ENCODE assay signal across 19 cellular contexts in the genomic region with DNA sequence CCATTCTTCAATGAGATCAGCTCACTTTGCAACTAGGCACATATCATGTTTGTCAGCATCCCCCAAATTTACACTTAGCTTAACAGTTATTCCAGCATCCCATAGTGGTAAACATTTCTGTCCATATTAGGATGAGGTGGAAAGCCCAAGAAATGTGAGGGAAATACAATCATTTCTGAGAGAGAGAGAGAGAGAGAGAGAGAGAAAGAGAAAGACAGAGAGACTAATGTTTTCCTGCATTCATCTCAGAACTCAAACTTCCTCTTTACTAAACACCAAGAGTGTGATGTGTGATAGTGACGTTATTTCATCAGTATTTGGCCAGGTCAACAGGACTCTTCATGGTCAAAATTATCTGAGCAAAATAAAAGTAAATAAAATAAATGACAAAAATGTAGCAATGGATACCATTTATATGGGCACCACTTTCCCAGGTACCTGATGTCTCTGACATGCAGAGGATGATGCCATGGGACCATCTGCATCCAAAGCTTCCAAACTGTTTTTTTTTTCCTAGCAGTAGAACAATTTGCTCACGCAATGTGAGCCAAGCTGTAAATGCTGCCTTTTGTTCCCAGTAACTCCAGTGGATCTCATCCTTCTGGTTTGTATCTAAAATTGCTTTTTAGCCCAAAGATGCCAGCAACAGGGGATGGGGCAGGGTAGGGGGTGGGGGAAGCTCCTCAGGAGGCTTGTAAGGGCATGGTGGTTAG. TPM values are rescaled to one million over a fixed set of nuclear protein-coding genes. Genes with fewer than 3 reads are reported as not detected.
DNase-seq lines count a peak whose midpoint lies in the region; ATAC-seq, FAIRE-seq and TF ChIP-seq lines count a peak whose summit lies in the region.
"Had no signal": no experiment of that assay in that cellular context is flagged by ENCODE, and none has a peak within 500 bp of the region (broad histone marks: within the 10 kb centered on the region; RNA-seq: fewer than 3 reads in every experiment).

No MANE protein-coding gene starts in this region.

- no peaks in the 10 kb centered on the region for H3K36me3 ChIP-seq in SK-N-SH (replicated peaks in 1 of 2; ENCODE audit: control insufficient read depth in 1 of 2, insufficient read depth in 2 of 2, low read length in 1 of 2)
- H3K36me3 ChIP-seq: lower lobe of right lung had no signal

- no peaks in the 10 kb centered on the region for H3K27me3 ChIP-seq in dorsolateral prefrontal cortex
- H3K27me3 ChIP-seq in SK-N-SH (ENCODE audit: insufficient read depth): no peaks in the 10 kb centered on the region
- H3K27me3 ChIP-seq: testis had no signal

- no peaks in the 10 kb centered on the region for H3K9me2 ChIP-seq in SK-N-SH

- intact Hi-C loops in dorsolateral prefrontal cortex (cut with DNase I): no loop called here

- peak; percentile 65 for FAIRE-seq in GM12891 (lab: Jason Lieb, UNC)
- FAIRE-seq in RCC 7860 (lab: Jason Lieb, UNC): no peak

- no peak for TF ChIP-seq RAD21 in SK-N-SH (IDR thresholded peaks at IDR 0.05; ENCODE audit: low read length)

- CTCF ChIA-PET in SK-N-SH (lab: Yijun Ruan, JAX): interaction anchor here (0.9 to 1.3 kb wide), 3 partner anchors 11 to 258 kb away, joined by 3 read pairs; no protein-coding TSS in a partner anchor

- DNase-seq in GM12891 (ENCODE audit: insufficient read length, low spot score) (no peak), KBM-7 (peak; percentile 14), dorsolateral prefrontal cortex (no peak), NCI-H1048 (lab: John Stamatoyannopoulos, UW) (no peak), SK-N-SH (no peak), RCC 7860 (ENCODE audit: low spot score) (no peak), KG1 (lab: John Stamatoyannopoulos, UW) (no peak)
- DNase-seq: EL; glutamatergic neuron; immature natural killer cell; lower lobe of right lung; naive B cell; NCI-H748 treated with DMSO at 0.1 percent for 48 hours; RPMI8226; stimulated activated CD4-positive, alpha-beta T cell treated with anti-CD3 and anti-CD28 coated beads, Interleukin-4, amount 100 ng/mL, for 1 hour; testis had no signal

- H3K79me2 ChIP-seq in SK-N-SH (ENCODE audit: insufficient read depth): no peaks in the 10 kb centered on the region

- H3K4me3 ChIP-seq in dorsolateral prefrontal cortex (peak overlapping the region in 1 of 59 donors; percentile 26), SK-N-SH (ENCODE audit: low read depth in 2 of 2, low read length in 1 of 2) (no peak overlapping the region)
- H3K4me3 ChIP-seq: lower lobe of right lung, testis had no signal

- H2AFZ ChIP-seq in SK-N-SH (ENCODE audit: low read depth): no peak overlapping the region

- in situ Hi-C loops in KBM-7 (cut with MboI; ENCODE audit: low pct_unique_long_range_greater_than_20kb, low sequenced_read_pairs): no loop called here

- H3K4me1 ChIP-seq in SK-N-SH (ENCODE audit: control insufficient read depth in 1 of 2, insufficient read depth in 2 of 2, low read depth in 1 of 2, low read length in 1 of 2): no peaks in the 10 kb centered on the region
- H3K4me1 ChIP-seq: lower lobe of right lung, testis had no signal

- WGBS in SK-N-SH (ENCODE audit: low lambda C conversion rate): 89% methylated on average over 2 of the region's 2 CpGs

- H3K27ac ChIP-seq in dorsolateral prefrontal cortex: peak overlapping the region in 46 of 59 donors; percentile 3 to 84 (median 50)
- no peak overlapping the region for H3K27ac ChIP-seq in SK-N-SH (ENCODE audit: low read depth in 2 of 2, low read length in 1 of 2)
- H3K27ac ChIP-seq: lower lobe of right lung, testis, VCaP had no signal

- H3K4me2 ChIP-seq in SK-N-SH: no peak overlapping the region

- H4K20me1 ChIP-seq in SK-N-SH (ENCODE audit: insufficient read depth): no peaks in the 10 kb centered on the region

- TF ChIP-seq EP300 in SK-N-SH (IDR thresholded peaks at IDR 0.05; ENCODE audit: borderline replicate concordance in 1 of 2, low read depth in 1 of 2, low read length in 1 of 2): no peak

- no peaks in the 10 kb centered on the region for H3K9me3 ChIP-seq in SK-N-SH
- H3K9me3 ChIP-seq: lower lobe of right lung, testis had no signal

- TF ChIP-seq POLR2A in GM12891 (IDR thresholded peaks at IDR 0.05; ENCODE audit: low read depth, low read length): no peak

- no peaks in the 10 kb centered on the region for H3F3A ChIP-seq in SK-N-SH (replicated peaks; ENCODE audit: insufficient read depth)

- ATAC-seq in GM19395 (IDR thresholded peaks at IDR 0.05; ENCODE audit: unreplicated experiment): peak; percentile 66
- ATAC-seq: HCT116, lower lobe of right lung had no signal

- TF ChIP-seq CTCF in dorsolateral prefrontal cortex (IDR thresholded peaks at IDR 0.05 in 54 of 56, conservative IDR thresholded peaks at IDR 0.05 in 2 of 56; ENCODE audit: low read depth in 1 of 56, partially characterized antibody in 56 of 56) (no peak), SK-N-SH (IDR thresholded peaks at IDR 0.05) (no peak)

- POLR2A ChIA-PET in SK-N-SH (lab: Yijun Ruan, JAX): no interaction called here

- H3K9ac ChIP-seq in SK-N-SH: no peak overlapping the region

TF ChIP-seq in GM12891, 5 proteins besides CTCF, POLR2A, EP300 and RAD21:
- TF ChIP-seq SPI1 (IDR thresholded peaks at IDR 0.05; ENCODE audit: low read depth, low read length) (0 out of 2 replicates have a peak, but pooled peaks have one; percentile 1), TAF1 (IDR thresholded peaks at IDR 0.05; ENCODE audit: low read depth, low read length) (no peak), POU2F2 (IDR thresholded peaks at IDR 0.05; ENCODE audit: low read depth, low read length) (no peak)

TF ChIP-seq in SK-N-SH, 30 proteins besides CTCF, POLR2A, EP300 and RAD21:
- no peak for TF ChIP-seq RFX5 (IDR thresholded peaks at IDR 0.05; ENCODE audit: low read length)
- TF ChIP-seq GABPA (IDR thresholded peaks at IDR 0.05; ENCODE audit: low read depth): no peak
- TF ChIP-seq EZH2phosphoT487 (IDR thresholded peaks at IDR 0.05; ENCODE audit: borderline replicate concordance, low read depth): no peak
- no peak for TF ChIP-seq TAF1 (IDR thresholded peaks at IDR 0.05; ENCODE audit: borderline replicate concordance, low read depth, low read length)
- no peak for TF ChIP-seq TCF12 (IDR thresholded peaks at IDR 0.05)
- TF ChIP-seq NRF1 (IDR thresholded peaks at IDR 0.05; ENCODE audit: low read depth, low read length): no peak
- no peak for TF ChIP-seq MEF2A (IDR thresholded peaks at IDR 0.05; ENCODE audit: borderline replicate concordance, low read depth)
- TF ChIP-seq ELF1 (IDR thresholded peaks at IDR 0.05): no peak
- TF ChIP-seq, protein P1, sequence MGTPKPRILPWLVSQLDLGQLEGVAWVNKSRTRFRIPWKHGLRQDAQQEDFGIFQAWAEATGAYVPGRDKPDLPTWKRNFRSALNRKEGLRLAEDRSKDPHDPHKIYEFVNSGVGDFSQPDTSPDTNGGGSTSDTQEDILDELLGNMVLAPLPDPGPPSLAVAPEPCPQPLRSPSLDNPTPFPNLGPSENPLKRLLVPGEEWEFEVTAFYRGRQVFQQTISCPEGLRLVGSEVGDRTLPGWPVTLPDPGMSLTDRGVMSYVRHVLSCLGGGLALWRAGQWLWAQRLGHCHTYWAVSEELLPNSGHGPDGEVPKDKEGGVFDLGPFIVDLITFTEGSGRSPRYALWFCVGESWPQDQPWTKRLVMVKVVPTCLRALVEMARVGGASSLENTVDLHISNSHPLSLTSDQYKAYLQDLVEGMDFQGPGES (IDR thresholded peaks at IDR 0.05; ENCODE audit: low read depth, low read length): no peak
- TF ChIP-seq MXI1 (IDR thresholded peaks at IDR 0.05; ENCODE audit: low read depth, low read length): no peak
- TF ChIP-seq RXRA (IDR thresholded peaks at IDR 0.05; ENCODE audit: borderline replicate concordance, low read depth): no peak
- TF ChIP-seq JUND (IDR thresholded peaks at IDR 0.05): no peak
- TF ChIP-seq, protein P2, sequence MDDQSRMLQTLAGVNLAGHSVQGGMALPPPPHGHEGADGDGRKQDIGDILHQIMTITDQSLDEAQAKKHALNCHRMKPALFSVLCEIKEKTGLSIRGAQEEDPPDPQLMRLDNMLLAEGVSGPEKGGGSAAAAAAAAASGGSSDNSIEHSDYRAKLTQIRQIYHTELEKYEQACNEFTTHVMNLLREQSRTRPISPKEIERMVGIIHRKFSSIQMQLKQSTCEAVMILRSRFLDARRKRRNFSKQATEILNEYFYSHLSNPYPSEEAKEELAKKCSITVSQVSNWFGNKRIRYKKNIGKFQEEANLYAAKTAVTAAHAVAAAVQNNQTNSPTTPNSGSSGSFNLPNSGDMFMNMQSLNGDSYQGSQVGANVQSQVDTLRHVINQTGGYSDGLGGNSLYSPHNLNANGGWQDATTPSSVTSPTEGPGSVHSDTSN (IDR thresholded peaks at IDR 0.05): no peak
- TF ChIP-seq FOXM1 (IDR thresholded peaks at IDR 0.05; ENCODE audit: low read depth): no peak

RNA-seq across cellular contexts. Expression of gene SLC12A8, which starts 32.9 kb away (rescaled TPM):
- 76.4 TPM for polyA plus RNA-seq in GM12891 (2012; ENCODE audit: low read depth, missing spikeins)
- 10 to 100 TPM in 105 of 120 experiments, 1 to 10 TPM in 15; 6.0 to 32.3 (median 13.4) TPM for total RNA-seq in dorsolateral prefrontal cortex
- polyA plus RNA-seq in SK-N-SH (2012; rRNA removed): 7.5 and 13.2 TPM in 2 replicates
- 6.1 and 6.6 TPM in 2 replicates for polyA plus RNA-seq in SK-N-SH (2012; cell fraction: cytosol; rRNA removed)
- polyA plus RNA-seq in SK-N-SH (2012; cell fraction: nucleus; rRNA removed): 23.0 and 26.6 TPM in 2 replicates

Comparison
In these comparisons a context has a peak if more than half of its experiments do, and no peak if none do; other contexts are left out.
1. H3K27ac ChIP-seq: peak in dorsolateral prefrontal cortex (46 of 59); none in SK-N-SH (0 of 2).